ENCODE assay signal across 19 cellular contexts in the genomic region with DNA sequence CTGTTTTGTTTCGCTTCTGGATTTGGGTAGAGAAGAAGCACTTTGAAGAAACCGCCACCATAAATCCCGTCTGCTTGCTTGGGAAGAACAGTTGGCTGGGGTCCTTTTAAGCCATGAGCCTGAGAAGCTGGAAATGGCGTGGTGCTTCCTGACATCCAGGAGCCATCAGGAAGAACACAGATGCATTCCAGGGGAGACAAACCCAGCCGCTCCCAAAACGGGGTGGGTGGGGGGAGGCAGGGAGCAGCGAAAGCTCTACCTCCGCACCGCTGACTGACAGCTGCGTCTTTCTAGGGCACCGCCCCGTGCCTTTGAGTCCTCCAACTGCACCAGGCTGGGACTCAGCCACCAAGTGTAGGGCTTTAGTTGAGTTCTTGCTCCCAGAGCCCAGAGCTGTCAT.
DNase-seq lines count a peak whose midpoint lies in the region; ATAC-seq and TF ChIP-seq lines count a peak whose summit lies in the region.
"Had no signal": no experiment of that assay in that cellular context is flagged by ENCODE, and none has a peak within 500 bp of the region (broad histone marks: within the 10 kb centered on the region; RNA-seq: fewer than 3 reads in every experiment).

No MANE protein-coding gene starts in this region.

- TF ChIP-seq CTCF in left ventricle myocardium inferior (IDR thresholded peaks at IDR 0.05; ENCODE audit: borderline replicate concordance) = no peak
- no peak for TF ChIP-seq CTCF in OCI-LY7 (conservative IDR thresholded peaks at IDR 0.05; ENCODE audit: low read length)

- H3K9me3 ChIP-seq in left ventricle myocardium inferior (replicated peaks) (no peaks in the 10 kb centered on the region), skeletal muscle tissue (ENCODE audit: control insufficient read depth in 3 of 3, low read length in 3 of 3) (no peaks in the 10 kb centered on the region), OCI-LY7 (ENCODE audit: low read length) (no peaks in the 10 kb centered on the region)
- H3K9me3 ChIP-seq: BE2C, Caco-2, MG63 had no signal

- peaks cover 22% of the 10 kb centered on the region for H3K27me3 ChIP-seq in left ventricle myocardium inferior (ENCODE audit: low read depth)
- peaks cover 5 to 29% (median 11%) of the 10 kb centered on the region in 3 donors for H3K27me3 ChIP-seq in skeletal muscle tissue (ENCODE audit: control insufficient read depth in 3 of 3, insufficient read depth in 3 of 3, low read length in 3 of 3)
- H3K27me3 ChIP-seq: BE2C, MG63 had no signal

- DNase-seq in left ventricle myocardium inferior = no peak
- no peak for DNase-seq in Right ventricle myocardium superior
- peak; percentile 28 for DNase-seq in myocyte (ENCODE audit: low read depth)
- no peak for DNase-seq in OCI-LY7 (ENCODE audit: low spot score)
- no peak for DNase-seq in ACHN
- DNase-seq in medulla oblongata (ENCODE audit: extremely low spot score) = no peak
- DNase-seq: BE2C; Caco-2; CD4-positive, CD25-positive, alpha-beta regulatory T cell; HCEC 1CT; Kasumi-1; MG63; NCI-H1092 treated with DMSO at 0.1 percent for 48 hours; NCI-H146; NCI-H2081; NCI-H446 treated with DMSO at 0.1 percent for 48 hours; SIG-M5 had no signal

- intact Hi-C loops in left ventricle myocardium inferior (cut with micrococcal nuclease) (no loop called here), Right ventricle myocardium superior (cut with DNase I) (no loop called here), OCI-LY7 (cut with micrococcal nuclease; ENCODE audit: unreplicated experiment) (no loop called here)

- no peak overlapping the region for H3K4me3 ChIP-seq in left ventricle myocardium inferior
- no peak overlapping the region for H3K4me3 ChIP-seq in skeletal muscle tissue (ENCODE audit: low read length in 3 of 3)
- no peak overlapping the region for H3K4me3 ChIP-seq in OCI-LY7 (ENCODE audit: low read depth, low read length, poor library complexity, severe bottlenecking)
- H3K4me3 ChIP-seq: MG63 had no signal

- no peak overlapping the region for H3K9ac ChIP-seq in skeletal muscle tissue (ENCODE audit: low read depth in 1 of 3, low read length in 3 of 3)

- no TSS peak for BruUV-seq in OCI-LY7 (replicated peaks; lab: Mats Ljungman, UMichigan)

- H3K9me2 ChIP-seq in OCI-LY7 (ENCODE audit: insufficient read depth, low read length) = no peaks in the 10 kb centered on the region

- H3K4me2 ChIP-seq in OCI-LY7 (ENCODE audit: low read length) = no peak overlapping the region

- peaks cover 46% of the 10 kb centered on the region for H3K4me1 ChIP-seq in left ventricle myocardium inferior
- H3K4me1 ChIP-seq in skeletal muscle tissue (ENCODE audit: control insufficient read depth in 3 of 3, insufficient read depth in 3 of 3, low read length in 3 of 3) = peaks cover 18 to 39% (median 29%) of the 10 kb centered on the region in 3 donors
- peaks cover 4% of the 10 kb centered on the region for H3K4me1 ChIP-seq in OCI-LY7 (ENCODE audit: insufficient read depth, low read length, poor library complexity, severe bottlenecking)

- H4K20me1 ChIP-seq in OCI-LY7 (ENCODE audit: insufficient read depth, low read length) = no peaks in the 10 kb centered on the region

- peak overlapping the region; percentile 33 for H3K27ac ChIP-seq in left ventricle myocardium inferior (replicated peaks)
- peak overlapping the region; percentile 11 for H3K27ac ChIP-seq in skeletal muscle tissue (ENCODE audit: low read depth, low read length)
- no peak overlapping the region for H3K27ac ChIP-seq in OCI-LY7 (ENCODE audit: low read depth, low read length, poor library complexity, severe bottlenecking)

- CTCF ChIA-PET in OCI-LY7 (lab: Charles Lee; ENCODE audit: unreplicated experiment) = no interaction called here

- in situ Hi-C loops in ACHN (cut with HindIII; ENCODE audit: low pct_ligation_motif_present, low pct_unique_long_range_greater_than_20kb, low sequenced_read_pairs) = no loop called here

- no peak for ATAC-seq in Right ventricle myocardium superior (ENCODE audit: poor library complexity)
- no peak for ATAC-seq in HG02884 (IDR thresholded peaks at IDR 0.05; ENCODE audit: unreplicated experiment)

- H3K79me2 ChIP-seq in OCI-LY7 (ENCODE audit: insufficient read depth, low read depth, low read length) = no peaks in the 10 kb centered on the region

- no peak overlapping the region for H2AFZ ChIP-seq in OCI-LY7 (ENCODE audit: low read length)

- POLR2A ChIA-PET in OCI-LY7 (lab: Charles Lee) = interaction anchor here (0.6 to 0.7 kb wide), 2 partner anchors 64 to 82 kb away, joined by 3 read pairs; no protein-coding TSS in a partner anchor

- H3K36me3 ChIP-seq in left ventricle myocardium inferior (no peaks in the 10 kb centered on the region), skeletal muscle tissue (ENCODE audit: control insufficient read depth in 3 of 3, insufficient read depth in 3 of 3, low read length in 3 of 3) (no peaks in the 10 kb centered on the region), OCI-LY7 (ENCODE audit: insufficient read depth, low read length) (no peaks in the 10 kb centered on the region)
- H3K36me3 ChIP-seq: BE2C, MG63 had no signal
